In genomic region chr4:181604546-181604945, GRCh38 we compare ENCODE assay signal across 32 cellular contexts.
"Had no signal": no experiment of that assay in that cellular context is flagged by ENCODE, and none has a peak within 500 bp of the region (broad histone marks: within the 10 kb centered on the region; RNA-seq: fewer than 3 reads in every experiment).

No MANE protein-coding gene starts in this region.

- H3K27ac ChIP-seq: KMS-11, PC-9, RWPE1, SJCRH30, SK-N-MC had no signal

- H2AFZ ChIP-seq: PC-9 had no signal

- H3K27me3 ChIP-seq: SJCRH30 had no signal

- H3K9me3 ChIP-seq: SJCRH30 had no signal

- H3K9ac ChIP-seq: KMS-11 had no signal

- H3K4me3 ChIP-seq: PC-9, SJCRH30, SK-N-MC had no signal

- H3K36me3 ChIP-seq: SJCRH30 had no signal

- DNase-seq: Karpas-422, MM.1S, MV-4-11, NCI-H1092, NCI-H1105, NCI-H1417 treated with DMSO at 0.1 percent for 48 hours, NCI-H146, NCI-H1694, NCI-H187, NCI-H1930, NCI-H2029 treated with DMSO at 0.1 percent for 48 hours, NCI-H2081 treated with DMSO at 0.1 percent for 48 hours, NCI-H2107, NCI-H2171, NCI-H226, NCI-H446 treated with DMSO at 0.1 percent for 48 hours, NCI-H510A, NCI-H524, NCI-H526, NCI-H69, NCI-H748 treated with DMSO at 0.1 percent for 48 hours, NCI-H82, PC-9, SHP77, SIG-M5, SJCRH30 had no signal

- ATAC-seq: Panc1, Right ventricle myocardium inferior, SK-N-SH treated with all-trans-retinoic acid at 6 μM for 48 hours had no signal

- H3K4me1 ChIP-seq: SJCRH30 had no signal

- H3K4me2 ChIP-seq: KMS-11, PC-9 had no signal
